Comparison of ENCODE assay signal across 26 cellular contexts in the genomic region with DNA sequence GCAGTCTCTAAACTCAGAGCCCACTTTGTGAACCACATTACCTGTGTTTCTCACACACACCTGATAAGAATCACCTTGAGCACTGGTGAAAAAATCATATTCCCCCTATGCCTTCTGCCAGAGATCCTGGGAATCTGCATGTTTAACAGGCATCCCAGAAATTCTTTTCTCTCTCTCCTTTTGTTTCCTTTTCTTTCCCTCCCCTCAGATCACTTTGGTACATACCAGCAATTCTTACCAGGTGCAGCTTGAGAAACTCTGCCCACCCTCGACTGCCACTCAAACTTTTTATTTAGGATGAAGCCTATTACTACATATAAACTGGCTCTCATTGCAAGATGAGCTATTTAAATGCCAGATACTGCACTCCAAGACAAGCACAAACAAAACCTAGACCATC. TPM values are rescaled to one million over a fixed set of nuclear protein-coding genes. Genes with fewer than 3 reads are reported as not detected.
DNase-seq lines count a peak whose midpoint lies in the region; ATAC-seq, FAIRE-seq and TF ChIP-seq lines count a peak whose summit lies in the region.
"Had no signal": no experiment of that assay in that cellular context is flagged by ENCODE, and none has a peak within 500 bp of the region (broad histone marks: within the 10 kb centered on the region; RNA-seq: fewer than 3 reads in every experiment).

No MANE protein-coding gene starts in this region.

- TF ChIP-seq CTCF in H1 (IDR thresholded peaks at IDR 0.05; ENCODE audit: control extremely low read depth in 1 of 3, insufficient read depth in 1 of 3, low read depth in 1 of 3, low read length in 3 of 3) (no peak), mesothelial cell of epicardium (IDR thresholded peaks at IDR 0.05; ENCODE audit: unreplicated experiment) (no peak)

- peak; percentile 26 for DNase-seq in H7
- no peak for DNase-seq in H1 (ENCODE audit: low read depth in 1 of 2, low spot score in 2 of 2)
- DNase-seq in mesothelial cell of epicardium (ENCODE audit: low spot score in 2 of 2, unreplicated experiment in 2 of 2) = no peak
- DNase-seq in NOMO-1 treated with DMSO at 0.1 percent for 48 hours (lab: John Stamatoyannopoulos, UW; ENCODE audit: unreplicated experiment) = no peak
- DNase-seq in NCI-H1436 (lab: John Stamatoyannopoulos, UW) = no peak
- DNase-seq in glomerular visceral epithelial cell (ENCODE audit: extremely low spot score) = no peak
- DNase-seq in sciatic nerve (ENCODE audit: low spot score) = no peak
- DNase-seq: AML-193; Caco-2; CD8-positive, alpha-beta T cell; GDM1; IMR-90; KG1; MM.1S; NCI-H1694; NCI-H2029 treated with DMSO at 0.1 percent for 48 hours; NCI-H2227 treated with DMSO at 0.1 percent for 48 hours; NCI-H526 treated with DMSO at 0.1 percent for 48 hours; SHP77 had no signal

- TF ChIP-seq POLR2A in H1 (IDR thresholded peaks at IDR 0.05; ENCODE audit: control extremely low read depth in 1 of 2, low read depth in 2 of 2, low read length in 2 of 2) = no peak

- peaks cover 10% of the 10 kb centered on the region; the same call in 1 of the 2 replicates for H3K79me1 ChIP-seq in H1 (ENCODE audit: low read depth, low read length)

- H3K23ac ChIP-seq in H1 (ENCODE audit: insufficient read length) = no peak overlapping the region

- no peaks in the 10 kb centered on the region for H3K27me3 Mint-ChIP-seq in mesothelial cell of epicardium (ENCODE audit: low read depth)

- no peak overlapping the region for H3K14ac ChIP-seq in H1 (ENCODE audit: insufficient read length)

- no peak overlapping the region for H4K91ac ChIP-seq in H1 (replicated peaks; ENCODE audit: insufficient read length, low read length)

- no peak overlapping the region for H3K4me3 ChIP-seq in H7 (ENCODE audit: insufficient read depth, low read depth, low read length)
- no peak overlapping the region for H3K4me3 ChIP-seq in HUES48 (ENCODE audit: low read depth, low read length)
- H3K4me3 ChIP-seq in H1 (ENCODE audit: extremely low read depth in 1 of 4, insufficient read depth in 2 of 4, low read depth in 3 of 4, low read length in 4 of 4) = no peak overlapping the region
- H3K4me3 ChIP-seq: A549, GM12878 had no signal

- no peak overlapping the region for H3K56ac ChIP-seq in H1 (replicated peaks; ENCODE audit: insufficient read length, low read depth, low read length)

- no peak overlapping the region for H4K5ac ChIP-seq in H1 (ENCODE audit: insufficient read length, low read depth, low read length)

- H3K23me2 ChIP-seq in H1 (ENCODE audit: low read depth, low read length) = 0 out of 2 replicates have a peak, but pooled peaks cover 2% of the 10 kb centered on the region

- no peak overlapping the region for H2BK20ac ChIP-seq in H1 (ENCODE audit: low read length)

- H2BK120ac ChIP-seq in H1 (replicated peaks; ENCODE audit: low read depth, low read length) = no peak overlapping the region

- H2BK12ac ChIP-seq in H1 (ENCODE audit: low read depth, low read length) = peak overlapping the region; percentile 6; the same call in 1 of the 2 replicates

- H3K4me3 Mint-ChIP-seq in mesothelial cell of epicardium = no peak overlapping the region
- H3K4me3 Mint-ChIP-seq: CD8-positive, alpha-beta T cell had no signal

- H3K18ac ChIP-seq in H1 (ENCODE audit: extremely low read depth, low read length) = no peak overlapping the region

- no peak for TF ChIP-seq EP300 in H1 (IDR thresholded peaks at IDR 0.05; ENCODE audit: borderline replicate concordance in 1 of 2, low read depth in 2 of 2, low read length in 2 of 2)

- POLR2A ChIA-PET in H1 (lab: Charles Lee; ENCODE audit: partially characterized antibody) = interaction anchor here (0.7 to 1.1 kb wide), 2 partner anchors 41 to 90 kb away, joined by 3 read pairs; no protein-coding TSS in a partner anchor

- no peaks in the 10 kb centered on the region for H4K20me1 ChIP-seq in H1 (replicated peaks in 1 of 2; ENCODE audit: control insufficient read depth in 1 of 2, insufficient read depth in 2 of 2, low read length in 2 of 2)

- no peaks in the 10 kb centered on the region for H3K27me3 ChIP-seq in H7 (ENCODE audit: control insufficient read depth, insufficient read depth, low read length)
- H3K27me3 ChIP-seq in HUES48 (ENCODE audit: control insufficient read depth, insufficient read depth, low read length) = no peaks in the 10 kb centered on the region
- H3K27me3 ChIP-seq in H1 (replicated peaks in 1 of 4; ENCODE audit: control insufficient read depth in 3 of 4, extremely low read depth in 1 of 4, insufficient read depth in 3 of 4, low read length in 3 of 4) = no peaks in the 10 kb centered on the region

- H3K9ac ChIP-seq in HUES48 (ENCODE audit: low read depth, low read length) (no peak overlapping the region), H1 (replicated peaks in 1 of 4; ENCODE audit: extremely low read depth in 1 of 4, low read depth in 3 of 4, low read length in 3 of 4) (no peak overlapping the region; a peak in 1 of 7 replicates)

- no peak for TF ChIP-seq RAD21 in H1 (IDR thresholded peaks at IDR 0.05 in 1 of 2, conservative IDR thresholded peaks at IDR 0.05 in 1 of 2; ENCODE audit: low read depth in 2 of 2, low read length in 2 of 2)

- peaks cover 34% of the 10 kb centered on the region for H3K4me1 ChIP-seq in HUES48 (ENCODE audit: control insufficient read depth, insufficient read depth, low read length)
- peaks cover 0 to 14% (median 5%) of the 10 kb centered on the region in 4 experiments; a peak in 4 of 7 replicates for H3K4me1 ChIP-seq in H1 (replicated peaks in 1 of 4; ENCODE audit: control insufficient read depth in 3 of 4, insufficient read depth in 4 of 4, low read length in 3 of 4)
- H3K4me1 ChIP-seq: Caco-2 had no signal

- H3K27ac Mint-ChIP-seq in mesothelial cell of epicardium = peak overlapping the region; percentile 6
- H3K27ac Mint-ChIP-seq: CD8-positive, alpha-beta T cell had no signal

- H3K4ac ChIP-seq in H1 (replicated peaks; ENCODE audit: insufficient read length, low read depth, low read length) = no peak overlapping the region

- no peak for FAIRE-seq in H1 (lab: Jason Lieb, UNC)
- FAIRE-seq: A549, GM12878, H54, HTR-8/SVneo had no signal

- no peaks in the 10 kb centered on the region for H3K9me3 Mint-ChIP-seq in mesothelial cell of epicardium
- H3K9me3 Mint-ChIP-seq: CD8-positive, alpha-beta T cell had no signal

- H2AFZ ChIP-seq in H1 (ENCODE audit: low read length) = no peak overlapping the region

- H3K36me3 ChIP-seq in H7 (replicated peaks; ENCODE audit: control insufficient read depth, insufficient read depth, low read length) (no peaks in the 10 kb centered on the region), HUES48 (ENCODE audit: control insufficient read depth, insufficient read depth, low read length) (no peaks in the 10 kb centered on the region), H1 (ENCODE audit: control insufficient read depth in 2 of 4, insufficient read depth in 4 of 4, low read length in 3 of 4) (no peaks in the 10 kb centered on the region)

- peaks cover 57% of the 10 kb centered on the region for H3K4me1 Mint-ChIP-seq in mesothelial cell of epicardium

- H3K9me3 ChIP-seq in HUES48 (ENCODE audit: control insufficient read depth, insufficient read depth, low read length) = no peaks in the 10 kb centered on the region
- H3K9me3 ChIP-seq in H1 (ENCODE audit: insufficient read depth in 2 of 2, low read depth in 1 of 2, low read length in 1 of 2) = no peaks in the 10 kb centered on the region
- H3K9me3 ChIP-seq: A549, Caco-2 had no signal

- H3K36me3 Mint-ChIP-seq in mesothelial cell of epicardium = no peaks in the 10 kb centered on the region
- H3K36me3 Mint-ChIP-seq: CD8-positive, alpha-beta T cell had no signal

- H2BK15ac ChIP-seq in H1 (ENCODE audit: low read length) = no peak overlapping the region; the same call in 1 of the 2 replicates

- peak overlapping the region; percentile 84; the same call in 1 of the 2 replicates for H2AK5ac ChIP-seq in H1 (ENCODE audit: low read depth, low read length)

- ATAC-seq in sciatic nerve = no peak
- ATAC-seq: A549; CD8-positive, alpha-beta T cell; GM12878; Panc1 had no signal

- H4K8ac ChIP-seq in H1 (ENCODE audit: extremely low read depth, insufficient read depth, low read length) = no peak overlapping the region

- CTCF ChIA-PET in H1 (lab: Charles Lee; ENCODE audit: partially characterized antibody) = interaction anchor here (0.7 to 1.6 kb wide), 2 partner anchors 8 to 10 kb away, joined by 3 to 6 read pairs; no protein-coding TSS in a partner anchor

- H3K27ac ChIP-seq in HUES48 (ENCODE audit: low read depth, low read length) (peak overlapping the region; percentile 48), H1 (ENCODE audit: low read depth, low read length) (no peak overlapping the region)
- H3K27ac ChIP-seq: A549, RWPE1 had no signal

- H3K4me2 ChIP-seq in H1 (ENCODE audit: insufficient read depth in 1 of 2, low read depth in 2 of 2, low read length in 2 of 2) = no peak overlapping the region
- H3K4me2 ChIP-seq: A549 had no signal

- intact Hi-C loops in sciatic nerve (cut with DNase I) = no loop called here

- H3K79me2 ChIP-seq in H1 (ENCODE audit: control insufficient read depth in 1 of 2, insufficient read depth in 2 of 2, low read length in 2 of 2) = peaks cover 0 to 64% of the 10 kb centered on the region in 2 experiments; a peak in 2 of 4 replicates

- no peak overlapping the region for H2BK5ac ChIP-seq in H1 (ENCODE audit: low read depth, low read length)

- 54% methylated on average over 1 of the region's 1 CpG; no CpG with 5 or more reads in 1 of the 2 experiments for WGBS in H1 (ENCODE audit: extremely low coverage in 1 of 2, insufficient coverage in 1 of 2, insufficient read length in 1 of 2, insufficient replicate concordance in 2 of 2, low coverage in 1 of 2, low lambda C conversion rate in 2 of 2, missing lambda C conversion rate in 1 of 2), 2 experiments

TF ChIP-seq in H1, 55 proteins besides CTCF, POLR2A, EP300 and RAD21 (continues in another document):
- no peak for TF ChIP-seq CBX8 (IDR thresholded peaks at IDR 0.05; ENCODE audit: borderline replicate concordance, low read depth, low read length)
- no peak for TF ChIP-seq SUZ12 (IDR thresholded peaks at IDR 0.05; ENCODE audit: low read length)
- TF ChIP-seq TCF12 (IDR thresholded peaks at IDR 0.05; ENCODE audit: low read depth, low read length) = 0 out of 2 replicates have a peak, but pooled peaks have one; percentile 35
- no peak for TF ChIP-seq SIX5 (IDR thresholded peaks at IDR 0.05; ENCODE audit: low read depth, low read length)

RNA-seq across cellular contexts. Expression of gene HECTD4, which starts 36.0 kb away (rescaled TPM):
- 7.1 and 11.9 TPM in 2 replicates for total RNA-seq in H7 (2014; rRNA removed; shearing (Covaris generic))
- 28.7 and 33.7 TPM in 2 replicates for total RNA-seq in H1 (2021; fragmentation: NEBNext Ultra II Directional; extraction: Animal tissue kit (Norgen Biotek cat#: 25700))
- polyA plus RNA-seq in H1 (2011; rRNA removed) = 6.5 and 10.3 TPM in 2 replicates
- 6.7 TPM for polyA plus RNA-seq in H1 (2011; cell fraction: cytosol; rRNA removed)
- 34.6 TPM for polyA plus RNA-seq in H1 (2011; cell fraction: nucleus; rRNA removed)
- 14.8 to 20.9 TPM (median 16.0 TPM) in 4 replicates for polyA plus RNA-seq in H1 (2012, experiment 1 of 2)
- 2.6 TPM for polyA plus RNA-seq in H1 (2012, experiment 2 of 2)
- polyA plus RNA-seq in H1 (2013, experiment 1 of 2) = 7.9 TPM
- polyA plus RNA-seq in H1 (2013, experiment 2 of 2) = 6.5 TPM
- polyA minus RNA-seq in H1 (2011; rRNA and poly(A)+ RNA removed) = 35.2 and 40.0 TPM in 2 replicates
- polyA minus RNA-seq in H1 (2011; cell fraction: cytosol; rRNA and poly(A)+ RNA removed) = 20.3 TPM
- 64.2 TPM for polyA minus RNA-seq in H1 (2011; cell fraction: nucleus; rRNA and poly(A)+ RNA removed)
- 75.4 to 89.8 TPM (median 77.3 TPM) in 3 replicates for total RNA-seq in mesothelial cell of epicardium
- total RNA-seq in sciatic nerve = 81.3 TPM
